Comparison of ENCODE assay signal across 8 cellular contexts in genomic region chr1:23825076-23825761, GRCh38.
DNase-seq lines count a peak whose midpoint lies in the region; ATAC-seq, FAIRE-seq and TF ChIP-seq lines count a peak whose summit lies in the region.

TSS of gene HMGCL (minus strand) at chr1:23825429. CDS start at chr1:23825415, 14 bp downstream.

- ATAC-seq in GM18519 (IDR thresholded peaks at IDR 0.05; ENCODE audit: low FRiP score, unreplicated experiment) (peak; percentile 45), HG03103 (IDR thresholded peaks at IDR 0.05; ENCODE audit: low read depth, unreplicated experiment) (peak; percentile 70)

- TF ChIP-seq CTCF in 22Rv1 (IDR thresholded peaks at IDR 0.05): no peak

- H3K27ac ChIP-seq in 22Rv1: peak within 1 kb of the TSS; percentile 71

- DNase-seq in NCI-H446 (lab: John Stamatoyannopoulos, UW): peak; percentile 81 to 96
- peak; percentile 78 for DNase-seq in activated CD4-positive, CD25-positive, alpha-beta regulatory T cell treated with anti-CD3 and anti-CD28 coated beads, Interleukin-2, amount 50 U/mL, for 16 hours (ENCODE audit: low read depth, low spot score)
- DNase-seq in central memory CD4-positive, alpha-beta T cell: peak; percentile 81
- DNase-seq in stimulated activated CD4-positive, alpha-beta T cell treated with anti-CD3 and anti-CD28 coated beads, Interleukin-12 subunit alpha, Interleukin-12 subunit beta, amount 100 ng/mL, for 24 hours (ENCODE audit: low read depth in 2 of 2): peak; percentile 81 to 85

- FAIRE-seq in islet of Langerhans (lab: Jason Lieb, UNC): peak; percentile 9

Comparison
In these comparisons a context has a peak if more than half of its experiments do, and no peak if none do; other contexts are left out.
1. Peak in every context shown above with its lines: DNase-seq, ATAC-seq and H3K27ac ChIP-seq.